ENCODE assay signal across 15 cellular contexts in the genomic region with DNA sequence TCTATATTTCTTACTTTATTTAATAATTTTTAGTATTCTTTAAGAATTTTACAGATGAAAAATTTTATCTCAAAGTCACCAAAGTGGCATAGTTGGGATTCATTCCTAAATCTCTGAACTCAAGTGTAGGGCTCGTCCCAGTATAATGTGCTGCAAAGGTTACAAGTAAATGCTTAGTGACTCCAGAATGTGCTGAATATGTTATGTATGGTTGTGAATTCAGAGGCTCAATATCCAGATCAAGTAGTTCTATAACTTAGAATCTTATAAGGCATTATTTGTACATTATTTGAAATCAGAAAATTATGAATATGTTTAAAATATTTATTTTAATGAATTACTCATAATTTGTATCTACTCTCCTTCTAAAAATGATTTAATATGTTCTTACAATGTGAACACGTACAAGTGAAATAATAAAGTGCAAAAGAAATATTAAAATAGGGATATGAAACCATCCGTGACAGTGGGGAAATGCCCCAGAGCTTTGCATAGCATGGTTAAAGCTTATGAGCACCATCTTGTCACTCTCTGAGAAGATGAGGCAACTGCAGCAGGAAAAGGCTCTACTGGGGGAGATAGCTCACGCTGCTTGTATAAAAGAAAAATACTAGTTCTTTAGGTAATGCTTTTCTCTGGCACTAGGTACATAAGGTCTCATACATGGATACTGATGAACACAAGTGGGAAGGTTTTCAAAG.
DNase-seq lines count a peak whose midpoint lies in the region; ATAC-seq and TF ChIP-seq lines count a peak whose summit lies in the region.
"Had no signal": no experiment of that assay in that cellular context is flagged by ENCODE, and none has a peak within 500 bp of the region (broad histone marks: within the 10 kb centered on the region; RNA-seq: fewer than 3 reads in every experiment).

No MANE protein-coding gene starts in this region.

- TF ChIP-seq CTCF in WTC11 (IDR thresholded peaks at IDR 0.05) (no peak), HFFc6 (IDR thresholded peaks at IDR 0.05) (no peak), left lung (IDR thresholded peaks at IDR 0.05) (no peak)

- H3K4me1 Mint-ChIP-seq in WTC11 (peaks cover 78% of the 10 kb centered on the region), HFFc6 (ENCODE audit: low read depth) (peaks cover 28% of the 10 kb centered on the region)
- H3K4me1 Mint-ChIP-seq: activated naive CD4-positive, alpha-beta T cell treated with anti-CD3 and anti-CD28 coated beads, Interleukin-2, amount 50 U/mL, for 24 hours had no signal

- H3K36me3 Mint-ChIP-seq in WTC11 (no peaks in the 10 kb centered on the region), HFFc6 (ENCODE audit: low read depth) (no peaks in the 10 kb centered on the region)
- H3K36me3 Mint-ChIP-seq: activated CD4-positive, alpha-beta memory T cell treated with anti-CD3 and anti-CD28 coated beads for 36 hours; activated naive CD4-positive, alpha-beta T cell treated with anti-CD3 and anti-CD28 coated beads, Interleukin-2, amount 50 U/mL, for 24 hours had no signal

- H3K4me3 ChIP-seq in left lung = no peak overlapping the region

- no peaks in the 10 kb centered on the region for H3K36me3 ChIP-seq in left lung

- H3K27me3 Mint-ChIP-seq in WTC11 (ENCODE audit: low read depth) (no peaks in the 10 kb centered on the region), HFFc6 (ENCODE audit: insufficient read depth) (no peaks in the 10 kb centered on the region; the same call in none of the 2 replicates)
- H3K27me3 Mint-ChIP-seq: activated CD4-positive, alpha-beta memory T cell treated with anti-CD3 and anti-CD28 coated beads for 36 hours; activated naive CD4-positive, alpha-beta T cell treated with anti-CD3 and anti-CD28 coated beads, Interleukin-2, amount 50 U/mL, for 24 hours had no signal

- H3K27ac Mint-ChIP-seq in WTC11 = peak overlapping the region; percentile 14; the same call in 1 of the 2 replicates
- no peak overlapping the region for H3K27ac Mint-ChIP-seq in HFFc6
- H3K27ac Mint-ChIP-seq: activated CD4-positive, alpha-beta memory T cell treated with anti-CD3 and anti-CD28 coated beads for 36 hours; activated naive CD4-positive, alpha-beta T cell treated with anti-CD3 and anti-CD28 coated beads, Interleukin-2, amount 50 U/mL, for 24 hours had no signal

- no peak overlapping the region for H3K4me3 Mint-ChIP-seq in WTC11
- H3K4me3 Mint-ChIP-seq in HFFc6 = no peak overlapping the region
- H3K4me3 Mint-ChIP-seq: activated CD4-positive, alpha-beta memory T cell treated with anti-CD3 and anti-CD28 coated beads for 36 hours; activated naive CD4-positive, alpha-beta T cell treated with anti-CD3 and anti-CD28 coated beads, Interleukin-2, amount 50 U/mL, for 24 hours had no signal

- no peaks in the 10 kb centered on the region for H3K9me3 ChIP-seq in left lung

- intact Hi-C loops in left lung (cut with DNase I) = no loop called here

- peak; percentile 84 for ATAC-seq in GM18508 (IDR thresholded peaks at IDR 0.05; ENCODE audit: insufficient read depth, unreplicated experiment)
- peak; percentile 90 for ATAC-seq in GM21723 (IDR thresholded peaks at IDR 0.05; ENCODE audit: unreplicated experiment)
- ATAC-seq in HG03354 (IDR thresholded peaks at IDR 0.05; ENCODE audit: poor library complexity, severe bottlenecking, unreplicated experiment) = peak; percentile 93
- ATAC-seq in WTC11 = no peak
- no peak for ATAC-seq in left lung
- ATAC-seq: left colon; stimulated activated naive CD8-positive, alpha-beta T cell treated with anti-CD3 and anti-CD28 coated beads, Interleukin-15, Interleukin-2, amounts not matched to agents 100 U/mL and 50 U/mL, for 24 hours had no signal

- CTCF ChIA-PET in WTC11 (lab: Charles Lee) = no interaction called here

- no peaks in the 10 kb centered on the region for H3K27me3 ChIP-seq in left lung

- no peak overlapping the region for H3K27ac ChIP-seq in left lung

- POLR2A ChIA-PET in WTC11 (lab: Charles Lee) = no interaction called here

- no peaks in the 10 kb centered on the region for H3K4me1 ChIP-seq in left lung

- DNase-seq in WTC11 (ENCODE audit: low spot score) = no peak
- no peak for DNase-seq in HFFc6
- DNase-seq in NCI-H345 treated with DMSO at 0.1 percent for 48 hours (lab: John Stamatoyannopoulos, UW; ENCODE audit: unreplicated experiment) = no peak
- DNase-seq in left lung = no peak
- DNase-seq in GDM1 (lab: John Stamatoyannopoulos, UW) = no peak
- DNase-seq: activated CD4-positive, alpha-beta memory T cell treated with anti-CD3 and anti-CD28 coated beads for 36 hours; C1 segment of cervical spinal cord; left colon; nucleus accumbens; SHP77 treated with DMSO at 0.1 percent for 48 hours; stimulated activated naive CD8-positive, alpha-beta T cell treated with anti-CD3 and anti-CD28 coated beads, Interleukin-15, Interleukin-2, amounts not matched to agents 100 U/mL and 50 U/mL, for 24 hours had no signal

- H3K9me3 Mint-ChIP-seq in WTC11 (no peaks in the 10 kb centered on the region), HFFc6 (no peaks in the 10 kb centered on the region)
- H3K9me3 Mint-ChIP-seq: activated CD4-positive, alpha-beta memory T cell treated with anti-CD3 and anti-CD28 coated beads for 36 hours; activated naive CD4-positive, alpha-beta T cell treated with anti-CD3 and anti-CD28 coated beads, Interleukin-2, amount 50 U/mL, for 24 hours had no signal

TF ChIP-seq in WTC11, 78 proteins besides CTCF, POLR2A, EP300 and RAD21:
- TF ChIP-seq FOXP1 (CRISPR knock-in tag; IDR thresholded peaks at IDR 0.05; ENCODE audit: borderline replicate concordance) (no peak), ESRRA (CRISPR knock-in tag; IDR thresholded peaks at IDR 0.05; ENCODE audit: borderline replicate concordance) (no peak), EMX1 (CRISPR knock-in tag; IDR thresholded peaks at IDR 0.05) (no peak), JAZF1 (CRISPR knock-in tag; IDR thresholded peaks at IDR 0.05) (no peak)
- TF ChIP-seq, protein P1, sequence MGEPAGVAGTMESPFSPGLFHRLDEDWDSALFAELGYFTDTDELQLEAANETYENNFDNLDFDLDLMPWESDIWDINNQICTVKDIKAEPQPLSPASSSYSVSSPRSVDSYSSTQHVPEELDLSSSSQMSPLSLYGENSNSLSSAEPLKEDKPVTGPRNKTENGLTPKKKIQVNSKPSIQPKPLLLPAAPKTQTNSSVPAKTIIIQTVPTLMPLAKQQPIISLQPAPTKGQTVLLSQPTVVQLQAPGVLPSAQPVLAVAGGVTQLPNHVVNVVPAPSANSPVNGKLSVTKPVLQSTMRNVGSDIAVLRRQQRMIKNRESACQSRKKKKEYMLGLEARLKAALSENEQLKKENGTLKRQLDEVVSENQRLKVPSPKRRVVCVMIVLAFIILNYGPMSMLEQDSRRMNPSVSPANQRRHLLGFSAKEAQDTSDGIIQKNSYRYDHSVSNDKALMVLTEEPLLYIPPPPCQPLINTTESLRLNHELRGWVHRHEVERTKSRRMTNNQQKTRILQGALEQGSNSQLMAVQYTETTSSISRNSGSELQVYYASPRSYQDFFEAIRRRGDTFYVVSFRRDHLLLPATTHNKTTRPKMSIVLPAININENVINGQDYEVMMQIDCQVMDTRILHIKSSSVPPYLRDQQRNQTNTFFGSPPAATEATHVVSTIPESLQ (CRISPR knock-in tag; IDR thresholded peaks at IDR 0.05) = no peak
- TF ChIP-seq, protein P2, sequence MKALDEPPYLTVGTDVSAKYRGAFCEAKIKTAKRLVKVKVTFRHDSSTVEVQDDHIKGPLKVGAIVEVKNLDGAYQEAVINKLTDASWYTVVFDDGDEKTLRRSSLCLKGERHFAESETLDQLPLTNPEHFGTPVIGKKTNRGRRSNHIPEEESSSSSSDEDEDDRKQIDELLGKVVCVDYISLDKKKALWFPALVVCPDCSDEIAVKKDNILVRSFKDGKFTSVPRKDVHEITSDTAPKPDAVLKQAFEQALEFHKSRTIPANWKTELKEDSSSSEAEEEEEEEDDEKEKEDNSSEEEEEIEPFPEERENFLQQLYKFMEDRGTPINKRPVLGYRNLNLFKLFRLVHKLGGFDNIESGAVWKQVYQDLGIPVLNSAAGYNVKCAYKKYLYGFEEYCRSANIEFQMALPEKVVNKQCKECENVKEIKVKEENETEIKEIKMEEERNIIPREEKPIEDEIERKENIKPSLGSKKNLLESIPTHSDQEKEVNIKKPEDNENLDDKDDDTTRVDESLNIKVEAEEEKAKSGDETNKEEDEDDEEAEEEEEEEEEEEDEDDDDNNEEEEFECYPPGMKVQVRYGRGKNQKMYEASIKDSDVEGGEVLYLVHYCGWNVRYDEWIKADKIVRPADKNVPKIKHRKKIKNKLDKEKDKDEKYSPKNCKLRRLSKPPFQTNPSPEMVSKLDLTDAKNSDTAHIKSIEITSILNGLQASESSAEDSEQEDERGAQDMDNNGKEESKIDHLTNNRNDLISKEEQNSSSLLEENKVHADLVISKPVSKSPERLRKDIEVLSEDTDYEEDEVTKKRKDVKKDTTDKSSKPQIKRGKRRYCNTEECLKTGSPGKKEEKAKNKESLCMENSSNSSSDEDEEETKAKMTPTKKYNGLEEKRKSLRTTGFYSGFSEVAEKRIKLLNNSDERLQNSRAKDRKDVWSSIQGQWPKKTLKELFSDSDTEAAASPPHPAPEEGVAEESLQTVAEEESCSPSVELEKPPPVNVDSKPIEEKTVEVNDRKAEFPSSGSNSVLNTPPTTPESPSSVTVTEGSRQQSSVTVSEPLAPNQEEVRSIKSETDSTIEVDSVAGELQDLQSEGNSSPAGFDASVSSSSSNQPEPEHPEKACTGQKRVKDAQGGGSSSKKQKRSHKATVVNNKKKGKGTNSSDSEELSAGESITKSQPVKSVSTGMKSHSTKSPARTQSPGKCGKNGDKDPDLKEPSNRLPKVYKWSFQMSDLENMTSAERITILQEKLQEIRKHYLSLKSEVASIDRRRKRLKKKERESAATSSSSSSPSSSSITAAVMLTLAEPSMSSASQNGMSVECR (CRISPR knock-in tag; IDR thresholded peaks at IDR 0.05; ENCODE audit: borderline replicate concordance) = no peak

Comparison
In these comparisons a context has a peak if more than half of its experiments do, and no peak if none do; other contexts are left out.
1. ATAC-seq: peak in GM18508 (single experiment), GM21723 (single experiment) and HG03354 (single experiment); none in WTC11 (single experiment) and left lung (single experiment).